22 cellular contexts compared by ENCODE assay signal in genomic region chr4:103982454-103982853, GRCh38.
"Had no signal": no experiment of that assay in that cellular context is flagged by ENCODE, and none has a peak within 500 bp of the region (broad histone marks: within the 10 kb centered on the region; RNA-seq: fewer than 3 reads in every experiment).

No MANE protein-coding gene starts in this region.

- H3K4me3 ChIP-seq: coronary artery, dorsolateral prefrontal cortex, esophagus muscularis mucosa, gastroesophageal sphincter, heart left ventricle, hepatocyte, left lung, lower lobe of right lung had no signal

- H3K36me3 ChIP-seq: esophagus muscularis mucosa, gastroesophageal sphincter, heart left ventricle, left lung, lower lobe of right lung had no signal

- ATAC-seq: foreskin keratinocyte; gastroesophageal sphincter; heart left ventricle; left cardiac atrium; left lung; left ventricle myocardium superior; lower lobe of right lung; naive thymus-derived CD4-positive, alpha-beta T cell had no signal

- DNase-seq: dermis blood vessel endothelial cell; dorsolateral prefrontal cortex; effector CD4-positive, alpha-beta T cell; effector memory CD4-positive, alpha-beta T cell; foreskin keratinocyte; heart left ventricle; hypothalamus; immature natural killer cell; islet precursor cell; kidney; left cardiac atrium; left lung; left ventricle myocardium superior; lower lobe of right lung; mesendoderm; midbrain; naive thymus-derived CD4-positive, alpha-beta T cell had no signal

- FAIRE-seq: endothelial cell of umbilical vein had no signal

- H3K9me3 ChIP-seq: esophagus muscularis mucosa, lower lobe of right lung had no signal

- H3K27ac ChIP-seq: coronary artery, dorsolateral prefrontal cortex, esophagus muscularis mucosa, foreskin keratinocyte, gastroesophageal sphincter, heart left ventricle, hepatocyte, left lung, lower lobe of right lung had no signal

- H2AFZ ChIP-seq: hepatocyte had no signal

- H3K4me2 ChIP-seq: hepatocyte had no signal

- H3K27me3 ChIP-seq: dorsolateral prefrontal cortex, esophagus muscularis mucosa, foreskin keratinocyte, gastroesophageal sphincter, heart left ventricle, hepatocyte, left lung had no signal

- H3K4me1 ChIP-seq: esophagus muscularis mucosa, foreskin keratinocyte, gastroesophageal sphincter, heart left ventricle, left lung, lower lobe of right lung had no signal

- H3K79me2 ChIP-seq: hepatocyte had no signal
